25 cellular contexts compared by ENCODE assay signal in genomic region chr10:90709727-90710126, GRCh38.
"Had no signal": no experiment of that assay in that cellular context is flagged by ENCODE, and none has a peak within 500 bp of the region (broad histone marks: within the 10 kb centered on the region; RNA-seq: fewer than 3 reads in every experiment).

No MANE protein-coding gene starts in this region.

- H3K27me3 ChIP-seq: colonic mucosa, dorsolateral prefrontal cortex, esophagus muscularis mucosa, esophagus squamous epithelium, foreskin keratinocyte, gastrocnemius medialis, gastroesophageal sphincter, heart left ventricle, heart right ventricle had no signal

- DNase-seq: colonic mucosa; cortex of kidney; dermis blood vessel endothelial cell; dorsolateral prefrontal cortex; effector CD4-positive, alpha-beta T cell; effector CD8-positive, alpha-beta T cell; effector memory CD4-positive, alpha-beta T cell; effector memory CD8-positive, alpha-beta T cell; endodermal cell; erythroblast; esophagus squamous epithelium; foreskin keratinocyte; foreskin melanocyte; gastrocnemius medialis; glutamatergic neuron; heart left ventricle; heart right ventricle had no signal

- H3K4me1 ChIP-seq: colonic mucosa, esophagus muscularis mucosa, esophagus squamous epithelium, gastrocnemius medialis, gastroesophageal sphincter, heart left ventricle, heart right ventricle had no signal

- H3K4me3 ChIP-seq: colonic mucosa, coronary artery, dorsolateral prefrontal cortex, esophagus muscularis mucosa, esophagus squamous epithelium, gastrocnemius medialis, gastroesophageal sphincter, heart left ventricle, heart right ventricle had no signal

- FAIRE-seq: colon, endometrium, endothelial cell of umbilical vein, frontal cortex had no signal

- H3K9me3 ChIP-seq: colonic mucosa, esophagus muscularis mucosa, esophagus squamous epithelium, gastrocnemius medialis, gastroesophageal sphincter, heart left ventricle, heart right ventricle had no signal

- H3K27ac ChIP-seq: colonic mucosa, coronary artery, epithelial cell of prostate, esophagus muscularis mucosa, esophagus squamous epithelium, foreskin keratinocyte, gastrocnemius medialis, gastroesophageal sphincter, heart left ventricle, heart right ventricle had no signal

- H3K36me3 ChIP-seq: colonic mucosa, esophagus muscularis mucosa, esophagus squamous epithelium, gastrocnemius medialis, gastroesophageal sphincter, heart left ventricle, heart right ventricle had no signal
